24 cellular contexts compared by ENCODE assay signal in genomic region chr1:166013232-166013631, GRCh38.
"Had no signal": no experiment of that assay in that cellular context is flagged by ENCODE, and none has a peak within 500 bp of the region (broad histone marks: within the 10 kb centered on the region; RNA-seq: fewer than 3 reads in every experiment).

No MANE protein-coding gene starts in this region.

- H3K36me3 Mint-ChIP-seq: mesothelial cell of epicardium had no signal

- H3K27ac Mint-ChIP-seq: dendritic cell treated with granulocyte-macrophage colony-stimulating factor and Interleukin-4, amounts not matched to agents 40 ng/mL and 50 ng/mL, for 4 days; mesothelial cell of epicardium; naive B cell had no signal

- H3K9me3 ChIP-seq: colonic mucosa, esophagus muscularis mucosa, heart right ventricle, left lung, lower lobe of right lung, mucosa of descending colon had no signal

- ATAC-seq: foreskin keratinocyte, gastroesophageal sphincter, heart right ventricle, left cardiac atrium, left lung, left ventricle myocardium superior, lower lobe of right lung, mucosa of descending colon had no signal

- DNase-seq: colonic mucosa; cortex of kidney; dorsolateral prefrontal cortex; effector CD4-positive, alpha-beta T cell; effector memory CD4-positive, alpha-beta T cell; foreskin keratinocyte; head of caudate nucleus; heart right ventricle; hippocampal formation; left cardiac atrium; left lung; left ventricle myocardium superior; lower lobe of right lung; mesenchymal stem cell; mucosa of descending colon; naive B cell had no signal

- H3K27me3 ChIP-seq: colonic mucosa, esophagus muscularis mucosa, foreskin keratinocyte, gastroesophageal sphincter, heart right ventricle, left lung had no signal

- FAIRE-seq: endothelial cell of umbilical vein, frontal cortex, islet of Langerhans, keratinocyte had no signal

- H3K27ac ChIP-seq: colonic mucosa, dorsolateral prefrontal cortex, esophagus muscularis mucosa, foreskin keratinocyte, gastroesophageal sphincter, heart right ventricle, left lung, lower lobe of right lung had no signal

- H3K4me1 Mint-ChIP-seq: mesothelial cell of epicardium, naive B cell had no signal

- H3K36me3 ChIP-seq: colonic mucosa, esophagus muscularis mucosa, gastroesophageal sphincter, heart right ventricle, left lung, lower lobe of right lung had no signal

- H3K4me1 ChIP-seq: colonic mucosa, esophagus muscularis mucosa, foreskin keratinocyte, gastroesophageal sphincter, heart right ventricle, left lung, lower lobe of right lung had no signal

- H3K4me3 Mint-ChIP-seq: dendritic cell treated with granulocyte-macrophage colony-stimulating factor and Interleukin-4, amounts not matched to agents 40 ng/mL and 50 ng/mL, for 4 days; mesothelial cell of epicardium; naive B cell had no signal

- H3K4me3 ChIP-seq: colonic mucosa, dorsolateral prefrontal cortex, esophagus muscularis mucosa, gastroesophageal sphincter, heart right ventricle, left lung, lower lobe of right lung, mucosa of descending colon had no signal

- H3K9me3 Mint-ChIP-seq: dendritic cell treated with granulocyte-macrophage colony-stimulating factor and Interleukin-4, amounts not matched to agents 40 ng/mL and 50 ng/mL, for 4 days; mesothelial cell of epicardium had no signal
